Comparison of ENCODE assay signal across 8 cellular contexts in the genomic region with DNA sequence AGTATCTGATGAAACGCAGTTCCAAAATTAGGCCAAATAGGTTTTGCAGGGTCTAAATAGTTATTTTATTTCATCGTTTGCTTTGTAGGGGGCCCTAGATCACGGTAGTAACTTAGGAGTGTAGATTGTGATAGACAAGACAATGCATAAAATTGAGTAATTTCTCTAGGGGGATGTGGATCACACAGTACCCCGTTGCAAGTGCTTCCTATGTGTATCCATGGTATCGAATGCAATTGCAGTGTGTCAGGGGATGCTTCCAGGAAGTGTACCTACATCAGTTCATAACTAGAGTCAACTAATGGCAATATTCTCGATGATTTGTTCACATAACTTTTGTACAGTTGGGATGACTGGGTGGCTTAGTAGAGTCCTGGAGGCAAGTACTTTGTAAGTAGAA. TPM values are rescaled to one million over a fixed set of nuclear protein-coding genes. Genes with fewer than 3 reads are reported as not detected.
DNase-seq lines count a peak whose midpoint lies in the region; ATAC-seq and TF ChIP-seq lines count a peak whose summit lies in the region.

No MANE protein-coding gene starts in this region.

- H3K4me1 ChIP-seq in psoas muscle, result peaks cover 18% of the 10 kb centered on the region

- ATAC-seq in T-helper 17 cell (no peak), psoas muscle (no peak), HG02642 (IDR thresholded peaks at IDR 0.05; ENCODE audit: poor library complexity, unreplicated experiment) (no peak)

- H3K9me3 ChIP-seq in T-helper 17 cell (ENCODE audit: control insufficient read depth, low read length, poor library complexity, severe bottlenecking) (no peaks in the 10 kb centered on the region), psoas muscle (no peaks in the 10 kb centered on the region)

- peak; percentile 21 for DNase-seq in GM13976 (ENCODE audit: low spot score)
- DNase-seq in T-helper 17 cell, result no peak
- peak; percentile 26 for DNase-seq in fibroblast of pulmonary artery (ENCODE audit: low read depth)
- DNase-seq in psoas muscle, result no peak
- DNase-seq in GM10266 (ENCODE audit: extremely low spot score), result no peak
- DNase-seq in activated CD8-positive, alpha-beta memory T cell treated with anti-CD3 and anti-CD28 coated beads, Interleukin-2, amount 50 U/mL, for 48 hours, result no peak

- peak overlapping the region; percentile 95 for H3K27ac Mint-ChIP-seq in T-helper 17 cell

- TF ChIP-seq CTCF in 22Rv1 (IDR thresholded peaks at IDR 0.05) (no peak), GM13976 (IDR thresholded peaks at IDR 0.05; ENCODE audit: borderline replicate concordance, control extremely low read depth, extremely low read depth, insufficient read depth, missing control alignments) (no peak), fibroblast of pulmonary artery (IDR thresholded peaks at IDR 0.05; ENCODE audit: low read length, missing control alignments) (no peak), psoas muscle (IDR thresholded peaks at IDR 0.05) (no peak), GM10266 (IDR thresholded peaks at IDR 0.05; ENCODE audit: control insufficient read depth, insufficient read depth, low read depth, missing control alignments) (no peak)

- H3K27me3 ChIP-seq in psoas muscle (ENCODE audit: insufficient read depth in 3 of 3, low read length in 2 of 3), result no peaks in the 10 kb centered on the region

- no peaks in the 10 kb centered on the region for H3K36me3 Mint-ChIP-seq in T-helper 17 cell (ENCODE audit: low read depth)

- H3K4me1 Mint-ChIP-seq in T-helper 17 cell, result peaks cover 17% of the 10 kb centered on the region

- H3K4me3 Mint-ChIP-seq in T-helper 17 cell, result peak overlapping the region; percentile 93

- H3K27ac ChIP-seq in 22Rv1, result peak overlapping the region; percentile 87
- H3K27ac ChIP-seq in psoas muscle, result peak overlapping the region; percentile 83

- peak overlapping the region; percentile 74 for H3K4me3 ChIP-seq in fibroblast of pulmonary artery (replicated peaks; ENCODE audit: low read depth, low read length)
- H3K4me3 ChIP-seq in psoas muscle, result peak overlapping the region; percentile 88

- intact Hi-C loops in psoas muscle (cut with DNase I), result loop anchor here (10.0 kb wide), 2 partner anchors 195 to 325 kb away; partner anchors contain the start of gene BBS5 (in 1 of the 2)

- WGBS in psoas muscle, 3 donors, result 3 to 4% (median 3%) methylated on average over 6 of the region's 6 CpGs

- in situ Hi-C loops in GM13976 (cut with MboI; ENCODE audit: low sequenced_read_pairs, unreplicated experiment), result no loop called here

- peaks cover 0 to 29% of the 10 kb centered on the region in 2 donors for H3K36me3 ChIP-seq in psoas muscle (ENCODE audit: insufficient read depth in 1 of 2, low read depth in 1 of 2)

- peaks cover 7% of the 10 kb centered on the region for H3K27me3 Mint-ChIP-seq in T-helper 17 cell

RNA-seq across cellular contexts. Expression of gene SSB, which starts 0.9 kb away (rescaled TPM):
- total RNA-seq in T-helper 17 cell (100 to 1,000 TPM; 111 to 141 TPM), psoas muscle (10 to 100 TPM; 37.9 to 72.0 (median 48.0) TPM)
- polyA plus RNA-seq in psoas muscle, result 100 to 1,000 TPM in 1 of 3 donors, 10 to 100 TPM in 2; 56.7 to 120 (median 77.4) TPM

RNA-seq across cellular contexts. Expression of gene METTL5, which starts 25.1 kb away (rescaled TPM):
- 10 to 100 TPM; 22.9 to 29.4 TPM for total RNA-seq in T-helper 17 cell
- total RNA-seq in psoas muscle, result 10 to 100 TPM; 50.7 to 75.4 (median 56.5) TPM
- polyA plus RNA-seq in psoas muscle, result 10 to 100 TPM; 44.9 to 61.8 (median 51.9) TPM

RNA-seq across cellular contexts. Expression of gene UBR3, which starts 27.7 kb away (rescaled TPM):
- total RNA-seq in T-helper 17 cell, result 10 to 100 TPM; 33.6 to 34.9 TPM
- 100 to 1,000 TPM; 158 to 202 (median 166) TPM for total RNA-seq in psoas muscle
- 100 to 1,000 TPM in 1 of 3 donors, 10 to 100 TPM in 2; 28.7 to 160 (median 63.5) TPM for polyA plus RNA-seq in psoas muscle

Comparison
In these comparisons a context has a peak if more than half of its experiments do, and no peak if none do; other contexts are left out.
1. DNase-seq: peak in GM13976 (single experiment) and fibroblast of pulmonary artery (single experiment); none in T-helper 17 cell (0 of 3), psoas muscle (0 of 2), GM10266 (single experiment) and activated CD8-positive, alpha-beta memory T cell treated with anti-CD3 and anti-CD28 coated beads, Interleukin-2, amount 50 U/mL, for 48 hours (single experiment).
2. RNA of gene UBR3, which starts 27.7 kb away (total RNA-seq): 158 to 202 TPM in psoas muscle; 33.6 to 34.9 TPM in T-helper 17 cell; every median in the first group is over 4 times any median in the second.